Comparison of ENCODE assay signal across 19 cellular contexts in genomic region chr19:5677156-5677555, GRCh38. TPM values are rescaled to one million over a fixed set of nuclear protein-coding genes. Genes with fewer than 3 reads are reported as not detected.
A peak's percentile ranks its signal among the peaks of the same experiment; 100 is the strongest.
DNase-seq lines count a peak whose midpoint lies in the region; ATAC-seq and TF ChIP-seq lines count a peak whose summit lies in the region.
"Had no signal": no experiment of that assay in that cellular context is flagged by ENCODE, and none has a peak within 500 bp of the region (broad histone marks: within the 10 kb centered on the region; RNA-seq: fewer than 3 reads in every experiment).

No MANE protein-coding gene starts in this region.

- H3K27me3 ChIP-seq in upper lobe of right lung = no peaks in the 10 kb centered on the region
- H3K27me3 ChIP-seq: BLaER1 treated with 17β-estradiol and CSF1 and Interleukin-3, amounts not matched to agents 10 nM and 100 nM had no signal

- TF ChIP-seq CTCF in activated CD8-positive, alpha-beta T cell treated with anti-CD3 and anti-CD28 coated beads for 36 hours (IDR thresholded peaks at IDR 0.05) = no peak
- TF ChIP-seq CTCF in neural crest cell (conservative IDR thresholded peaks at IDR 0.05) (no peak), upper lobe of right lung (IDR thresholded peaks at IDR 0.05) (no peak)

- no peak overlapping the region for H3K4me3 ChIP-seq in upper lobe of right lung
- H3K4me3 ChIP-seq: BLaER1 treated with 17β-estradiol and CSF1 and Interleukin-3, amounts not matched to agents 10 nM and 100 nM had no signal

- peaks cover 24% of the 10 kb centered on the region for H3K4me1 Mint-ChIP-seq in activated CD8-positive, alpha-beta T cell treated with anti-CD3 and anti-CD28 coated beads, Interleukin-2, amount 10 ng/mL, durations not matched to agents 7 days and 5 days (ENCODE audit: low read depth)
- H3K4me1 Mint-ChIP-seq in activated CD8-positive, alpha-beta T cell treated with anti-CD3 and anti-CD28 coated beads for 36 hours (ENCODE audit: low read depth) = peaks cover 15% of the 10 kb centered on the region
- peaks cover 38% of the 10 kb centered on the region for H3K4me1 Mint-ChIP-seq in stimulated activated naive CD8-positive, alpha-beta T cell treated with anti-CD3 and anti-CD28 coated beads, Interleukin-15, amount 100 ng/mL, for 72 hours
- peaks cover 27% of the 10 kb centered on the region for H3K4me1 Mint-ChIP-seq in neural crest cell
- peaks cover 18 to 30% of the 10 kb centered on the region in 2 donors for H3K4me1 Mint-ChIP-seq in stimulated activated naive B cell treated with anti-CD40 and anti-IgM and Interleukin-4, amounts not matched to agents 10 μg/mL and 1 μg/mL and 100 μg/mL, for 72 hours

- H3K27me3 Mint-ChIP-seq in activated CD8-positive, alpha-beta T cell treated with anti-CD3 and anti-CD28 coated beads, Interleukin-2, amount 10 ng/mL, durations not matched to agents 7 days and 5 days (ENCODE audit: low read depth) = peaks cover 8% of the 10 kb centered on the region
- H3K27me3 Mint-ChIP-seq in activated CD8-positive, alpha-beta T cell treated with anti-CD3 and anti-CD28 coated beads for 36 hours = no peaks in the 10 kb centered on the region
- H3K27me3 Mint-ChIP-seq in stimulated activated naive CD8-positive, alpha-beta T cell treated with anti-CD3 and anti-CD28 coated beads, Interleukin-15, amount 100 ng/mL, for 72 hours = no peaks in the 10 kb centered on the region
- peaks cover 6% of the 10 kb centered on the region for H3K27me3 Mint-ChIP-seq in neural crest cell (ENCODE audit: low read depth)
- H3K27me3 Mint-ChIP-seq in stimulated activated naive B cell treated with anti-CD40 and anti-IgM and Interleukin-4, amounts not matched to agents 10 μg/mL and 1 μg/mL and 100 μg/mL, for 72 hours = no peaks in the 10 kb centered on the region

- no peak for DNase-seq in activated CD8-positive, alpha-beta T cell treated with anti-CD3 and anti-CD28 coated beads, Interleukin-2, amount 10 ng/mL, durations not matched to agents 7 days and 5 days
- DNase-seq in activated CD8-positive, alpha-beta T cell treated with anti-CD3 and anti-CD28 coated beads for 36 hours = no peak
- no peak for DNase-seq in stimulated activated naive CD8-positive, alpha-beta T cell treated with anti-CD3 and anti-CD28 coated beads, Interleukin-15, amount 100 ng/mL, for 72 hours
- no peak for DNase-seq in stimulated activated naive CD8-positive, alpha-beta T cell treated with anti-CD3 and anti-CD28 coated beads, Interleukin-15, Interleukin-2, amounts not matched to agents 100 U/mL and 50 U/mL, for 24 hours
- DNase-seq in neural crest cell (ENCODE audit: low read depth, low spot score) (no peak), DMS79 treated with DMSO at 0.1 percent for 48 hours (lab: John Stamatoyannopoulos, UW) (no peak), upper lobe of right lung (no peak)
- no peak for DNase-seq in stimulated activated naive B cell treated with anti-CD40 and anti-IgM and Interleukin-4, amounts not matched to agents 10 μg/mL and 1 μg/mL and 100 μg/mL, for 72 hours
- DNase-seq: 8988T; AML-193; Calu3; CD4-positive, CD25-positive, alpha-beta regulatory T cell; DMS 273 treated with DMSO at 0.1 percent for 48 hours; HCEC 1CT; HFFc6 had no signal

- H3K27ac Mint-ChIP-seq in activated CD8-positive, alpha-beta T cell treated with anti-CD3 and anti-CD28 coated beads, Interleukin-2, amount 10 ng/mL, durations not matched to agents 7 days and 5 days = no peak overlapping the region
- H3K27ac Mint-ChIP-seq in activated CD8-positive, alpha-beta T cell treated with anti-CD3 and anti-CD28 coated beads for 36 hours = no peak overlapping the region
- H3K27ac Mint-ChIP-seq in stimulated activated naive CD8-positive, alpha-beta T cell treated with anti-CD3 and anti-CD28 coated beads, Interleukin-15, amount 100 ng/mL, for 72 hours = peak overlapping the region; percentile 6 to 92
- H3K27ac Mint-ChIP-seq in neural crest cell (ENCODE audit: unreplicated experiment) = no peak overlapping the region
- H3K27ac Mint-ChIP-seq in stimulated activated naive B cell treated with anti-CD40 and anti-IgM and Interleukin-4, amounts not matched to agents 10 μg/mL and 1 μg/mL and 100 μg/mL, for 72 hours = peak overlapping the region; percentile 52

- H3K36me3 Mint-ChIP-seq in activated CD8-positive, alpha-beta T cell treated with anti-CD3 and anti-CD28 coated beads, Interleukin-2, amount 10 ng/mL, durations not matched to agents 7 days and 5 days (ENCODE audit: low read depth) = peaks cover 14% of the 10 kb centered on the region
- peaks cover 18% of the 10 kb centered on the region for H3K36me3 Mint-ChIP-seq in activated CD8-positive, alpha-beta T cell treated with anti-CD3 and anti-CD28 coated beads for 36 hours (ENCODE audit: low read depth)
- H3K36me3 Mint-ChIP-seq in neural crest cell (ENCODE audit: low read depth) = peaks cover 11% of the 10 kb centered on the region
- peaks cover 24 to 42% of the 10 kb centered on the region in 2 donors for H3K36me3 Mint-ChIP-seq in stimulated activated naive B cell treated with anti-CD40 and anti-IgM and Interleukin-4, amounts not matched to agents 10 μg/mL and 1 μg/mL and 100 μg/mL, for 72 hours
- H3K36me3 Mint-ChIP-seq: CD4-positive, CD25-positive, alpha-beta regulatory T cell had no signal

- no peaks in the 10 kb centered on the region for H3K9me3 ChIP-seq in upper lobe of right lung
- H3K9me3 ChIP-seq: BLaER1 treated with 17β-estradiol and CSF1 and Interleukin-3, amounts not matched to agents 10 nM and 100 nM had no signal

- H3K9me3 Mint-ChIP-seq in activated CD8-positive, alpha-beta T cell treated with anti-CD3 and anti-CD28 coated beads, Interleukin-2, amount 10 ng/mL, durations not matched to agents 7 days and 5 days (ENCODE audit: insufficient read depth) = no peaks in the 10 kb centered on the region
- no peaks in the 10 kb centered on the region for H3K9me3 Mint-ChIP-seq in activated CD8-positive, alpha-beta T cell treated with anti-CD3 and anti-CD28 coated beads for 36 hours
- H3K9me3 Mint-ChIP-seq in stimulated activated naive CD8-positive, alpha-beta T cell treated with anti-CD3 and anti-CD28 coated beads, Interleukin-15, amount 100 ng/mL, for 72 hours = peaks cover 0 to 5% of the 10 kb centered on the region in 2 donors
- peaks cover 3% of the 10 kb centered on the region for H3K9me3 Mint-ChIP-seq in neural crest cell
- H3K9me3 Mint-ChIP-seq in stimulated activated naive B cell treated with anti-CD40 and anti-IgM and Interleukin-4, amounts not matched to agents 10 μg/mL and 1 μg/mL and 100 μg/mL, for 72 hours = peaks cover 4% of the 10 kb centered on the region in 2 donors
- H3K9me3 Mint-ChIP-seq: HFFc6 had no signal

- POLR2A ChIA-PET in activated CD8-positive, alpha-beta T cell treated with anti-CD3 and anti-CD28 coated beads, Interleukin-2, amount 10 ng/mL, durations not matched to agents 7 days and 5 days (lab: Charles Lee) = no interaction called here
- POLR2A ChIA-PET in activated CD8-positive, alpha-beta T cell treated with anti-CD3 and anti-CD28 coated beads for 36 hours (lab: Charles Lee) = interaction anchor here (1.0 to 2.2 kb wide), 3 partner anchors 10 to 151 kb away, joined by 3 to 10 read pairs (median 3); no protein-coding TSS in a partner anchor

- peak overlapping the region; percentile 31 for H3K4me3 Mint-ChIP-seq in activated CD8-positive, alpha-beta T cell treated with anti-CD3 and anti-CD28 coated beads, Interleukin-2, amount 10 ng/mL, durations not matched to agents 7 days and 5 days
- no peak overlapping the region for H3K4me3 Mint-ChIP-seq in activated CD8-positive, alpha-beta T cell treated with anti-CD3 and anti-CD28 coated beads for 36 hours
- no peak overlapping the region for H3K4me3 Mint-ChIP-seq in stimulated activated naive CD8-positive, alpha-beta T cell treated with anti-CD3 and anti-CD28 coated beads, Interleukin-15, amount 100 ng/mL, for 72 hours
- peak overlapping the region; percentile 59 for H3K4me3 Mint-ChIP-seq in neural crest cell
- peak overlapping the region in 1 of 2 donors; percentile 15 for H3K4me3 Mint-ChIP-seq in stimulated activated naive B cell treated with anti-CD40 and anti-IgM and Interleukin-4, amounts not matched to agents 10 μg/mL and 1 μg/mL and 100 μg/mL, for 72 hours
- H3K4me3 Mint-ChIP-seq: HFFc6 had no signal

- CTCF ChIA-PET in activated CD8-positive, alpha-beta T cell treated with anti-CD3 and anti-CD28 coated beads, Interleukin-2, amount 10 ng/mL, durations not matched to agents 7 days and 5 days (lab: Charles Lee) = no interaction called here
- CTCF ChIA-PET in activated CD8-positive, alpha-beta T cell treated with anti-CD3 and anti-CD28 coated beads for 36 hours (lab: Charles Lee) = interaction anchor here (1.4 kb wide), 2 partner anchors 11 to 12 kb away, joined by 3 to 5 read pairs; no protein-coding TSS in a partner anchor

- ATAC-seq in activated CD8-positive, alpha-beta T cell treated with anti-CD3 and anti-CD28 coated beads, Interleukin-2, amount 10 ng/mL, durations not matched to agents 7 days and 5 days = no peak
- ATAC-seq in activated CD8-positive, alpha-beta T cell treated with anti-CD3 and anti-CD28 coated beads for 36 hours = no peak
- no peak for ATAC-seq in stimulated activated naive CD8-positive, alpha-beta T cell treated with anti-CD3 and anti-CD28 coated beads, Interleukin-15, amount 100 ng/mL, for 72 hours
- ATAC-seq in stimulated activated naive CD8-positive, alpha-beta T cell treated with anti-CD3 and anti-CD28 coated beads, Interleukin-15, Interleukin-2, amounts not matched to agents 100 U/mL and 50 U/mL, for 24 hours = no peak
- ATAC-seq in stimulated activated naive B cell treated with anti-CD40 and anti-IgM and Interleukin-4, amounts not matched to agents 10 μg/mL and 1 μg/mL and 100 μg/mL, for 72 hours (replicated peaks) = no peak
- ATAC-seq in upper lobe of right lung = no peak

- intact Hi-C loops in activated CD8-positive, alpha-beta T cell treated with anti-CD3 and anti-CD28 coated beads for 36 hours (cut with micrococcal nuclease) = no loop called here
- intact Hi-C loops in upper lobe of right lung (cut with DNase I) = no loop called here

- H3K4me1 ChIP-seq in upper lobe of right lung = peaks cover 12% of the 10 kb centered on the region

- H3K27ac ChIP-seq in upper lobe of right lung = no peak overlapping the region
- H3K27ac ChIP-seq: BLaER1 treated with 17β-estradiol and CSF1 and Interleukin-3, amounts not matched to agents 10 nM and 100 nM had no signal

- no peaks in the 10 kb centered on the region for H3K36me3 ChIP-seq in upper lobe of right lung

RNA-seq across cellular contexts. Expression of gene MICOS13, which starts 3.2 kb away (rescaled TPM):
- 10 to 100 TPM; 53.1 to 55.1 TPM for total RNA-seq in activated CD8-positive, alpha-beta T cell treated with anti-CD3 and anti-CD28 coated beads, Interleukin-2, amount 10 ng/mL, durations not matched to agents 7 days and 5 days
- total RNA-seq in activated CD8-positive, alpha-beta T cell treated with anti-CD3 and anti-CD28 coated beads for 36 hours = 10 to 100 TPM; 49.4 TPM
- total RNA-seq in neural crest cell (23.2 and 25.6 TPM in 2 replicates), upper lobe of right lung (48.3 TPM)

RNA-seq across cellular contexts. Expression of gene HSD11B1L, which starts 3.7 kb away (rescaled TPM):
- 1 to 10 TPM; 2.0 to 2.1 TPM for total RNA-seq in activated CD8-positive, alpha-beta T cell treated with anti-CD3 and anti-CD28 coated beads, Interleukin-2, amount 10 ng/mL, durations not matched to agents 7 days and 5 days
- 1 to 10 TPM; 2.7 to 3.5 TPM for total RNA-seq in activated CD8-positive, alpha-beta T cell treated with anti-CD3 and anti-CD28 coated beads for 36 hours
- total RNA-seq in neural crest cell = 16.0 and 21.7 TPM in 2 replicates
- 6.6 TPM for total RNA-seq in upper lobe of right lung

RNA-seq across cellular contexts. Expression of gene RPL36, which starts 12.9 kb away (rescaled TPM):
- total RNA-seq in activated CD8-positive, alpha-beta T cell treated with anti-CD3 and anti-CD28 coated beads, Interleukin-2, amount 10 ng/mL, durations not matched to agents 7 days and 5 days = 100 to 1,000 TPM; 926 to 951 TPM
- 1,000 to 10,000 TPM; 1,711 to 1,715 TPM for total RNA-seq in activated CD8-positive, alpha-beta T cell treated with anti-CD3 and anti-CD28 coated beads for 36 hours
- total RNA-seq in neural crest cell (1,029 and 1,097 TPM in 2 replicates), upper lobe of right lung (564 TPM)

RNA-seq across cellular contexts. Expression of gene LONP1, which starts 42.8 kb away (rescaled TPM):
- total RNA-seq in activated CD8-positive, alpha-beta T cell treated with anti-CD3 and anti-CD28 coated beads, Interleukin-2, amount 10 ng/mL, durations not matched to agents 7 days and 5 days = 100 to 1,000 TPM; 114 to 129 TPM
- 100 to 1,000 TPM; 324 to 342 TPM for total RNA-seq in activated CD8-positive, alpha-beta T cell treated with anti-CD3 and anti-CD28 coated beads for 36 hours
- 89.9 and 93.2 TPM in 2 replicates for total RNA-seq in neural crest cell
- total RNA-seq in upper lobe of right lung = 79.1 TPM

RNA-seq across cellular contexts. Expression of gene CATSPERD, which starts 43.3 kb away (rescaled TPM):
- total RNA-seq in activated CD8-positive, alpha-beta T cell treated with anti-CD3 and anti-CD28 coated beads, Interleukin-2, amount 10 ng/mL, durations not matched to agents 7 days and 5 days = not detected
- not detected for total RNA-seq in activated CD8-positive, alpha-beta T cell treated with anti-CD3 and anti-CD28 coated beads for 36 hours
- total RNA-seq in neural crest cell (not detected in 2 replicates), upper lobe of right lung (not detected)
- total RNA-seq: Calu3; CD4-positive, CD25-positive, alpha-beta regulatory T cell; G401; H4; HFFc6; HT1080 had no signal

Comparison
In these comparisons a context has a peak if more than half of its experiments do, and no peak if none do; other contexts are left out.
1. H3K4me3 Mint-ChIP-seq: peak in activated CD8-positive, alpha-beta T cell treated with anti-CD3 and anti-CD28 coated beads, Interleukin-2, amount 10 ng/mL, durations not matched to agents 7 days and 5 days (single experiment) and neural crest cell (single experiment); none in activated CD8-positive, alpha-beta T cell treated with anti-CD3 and anti-CD28 coated beads for 36 hours (single experiment) and stimulated activated naive CD8-positive, alpha-beta T cell treated with anti-CD3 and anti-CD28 coated beads, Interleukin-15, amount 100 ng/mL, for 72 hours (0 of 2).
2. H3K27ac Mint-ChIP-seq: peak in stimulated activated naive CD8-positive, alpha-beta T cell treated with anti-CD3 and anti-CD28 coated beads, Interleukin-15, amount 100 ng/mL, for 72 hours (2 of 2) and stimulated activated naive B cell treated with anti-CD40 and anti-IgM and Interleukin-4, amounts not matched to agents 10 μg/mL and 1 μg/mL and 100 μg/mL, for 72 hours (single experiment); none in activated CD8-positive, alpha-beta T cell treated with anti-CD3 and anti-CD28 coated beads, Interleukin-2, amount 10 ng/mL, durations not matched to agents 7 days and 5 days (single experiment), activated CD8-positive, alpha-beta T cell treated with anti-CD3 and anti-CD28 coated beads for 36 hours (single experiment) and neural crest cell (single experiment).